ENCODE assay signal across 1 cellular context in the genomic region with DNA sequence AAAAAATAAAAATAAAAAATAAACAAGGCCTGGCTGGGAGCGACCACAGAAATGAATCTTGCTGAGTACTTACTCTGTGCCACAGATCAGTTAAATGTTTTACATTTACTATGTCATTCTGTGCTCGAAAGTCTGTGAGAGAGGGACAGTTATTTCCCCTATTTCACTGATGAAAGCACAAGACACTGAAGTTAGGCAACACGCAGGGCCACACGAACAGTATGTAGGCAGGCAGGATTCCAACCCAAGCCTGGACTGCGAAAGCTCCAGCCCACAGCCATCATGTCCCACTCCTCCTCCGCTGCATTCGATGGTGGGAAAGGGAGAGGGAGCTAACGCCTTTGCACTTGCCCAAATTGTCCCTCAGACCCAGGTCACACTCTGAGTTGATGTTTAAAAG.
TF ChIP-seq lines count a peak whose summit lies in the region.

No MANE protein-coding gene starts in this region.

TF ChIP-seq in SK-N-SH, 30 proteins besides CTCF, POLR2A, EP300 and RAD21 (continued from another document):
- TF ChIP-seq, protein P1, sequence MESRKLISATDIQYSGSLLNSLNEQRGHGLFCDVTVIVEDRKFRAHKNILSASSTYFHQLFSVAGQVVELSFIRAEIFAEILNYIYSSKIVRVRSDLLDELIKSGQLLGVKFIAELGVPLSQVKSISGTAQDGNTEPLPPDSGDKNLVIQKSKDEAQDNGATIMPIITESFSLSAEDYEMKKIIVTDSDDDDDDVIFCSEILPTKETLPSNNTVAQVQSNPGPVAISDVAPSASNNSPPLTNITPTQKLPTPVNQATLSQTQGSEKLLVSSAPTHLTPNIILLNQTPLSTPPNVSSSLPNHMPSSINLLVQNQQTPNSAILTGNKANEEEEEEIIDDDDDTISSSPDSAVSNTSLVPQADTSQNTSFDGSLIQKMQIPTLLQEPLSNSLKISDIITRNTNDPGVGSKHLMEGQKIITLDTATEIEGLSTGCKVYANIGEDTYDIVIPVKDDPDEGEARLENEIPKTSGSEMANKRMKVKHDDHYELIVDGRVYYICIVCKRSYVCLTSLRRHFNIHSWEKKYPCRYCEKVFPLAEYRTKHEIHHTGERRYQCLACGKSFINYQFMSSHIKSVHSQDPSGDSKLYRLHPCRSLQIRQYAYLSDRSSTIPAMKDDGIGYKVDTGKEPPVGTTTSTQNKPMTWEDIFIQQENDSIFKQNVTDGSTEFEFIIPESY (IDR thresholded peaks at IDR 0.05; ENCODE audit: borderline replicate concordance, low read depth) = no peak
- TF ChIP-seq POLR2AphosphoS5 (IDR thresholded peaks at IDR 0.05; ENCODE audit: low read depth, low read length) (no peak), SIN3A (IDR thresholded peaks at IDR 0.05; ENCODE audit: borderline replicate concordance, low read depth, low read length) (no peak), GABPA (IDR thresholded peaks at IDR 0.05; ENCODE audit: low read depth) (no peak)
